21 cellular contexts compared by ENCODE assay signal in the genomic region with DNA sequence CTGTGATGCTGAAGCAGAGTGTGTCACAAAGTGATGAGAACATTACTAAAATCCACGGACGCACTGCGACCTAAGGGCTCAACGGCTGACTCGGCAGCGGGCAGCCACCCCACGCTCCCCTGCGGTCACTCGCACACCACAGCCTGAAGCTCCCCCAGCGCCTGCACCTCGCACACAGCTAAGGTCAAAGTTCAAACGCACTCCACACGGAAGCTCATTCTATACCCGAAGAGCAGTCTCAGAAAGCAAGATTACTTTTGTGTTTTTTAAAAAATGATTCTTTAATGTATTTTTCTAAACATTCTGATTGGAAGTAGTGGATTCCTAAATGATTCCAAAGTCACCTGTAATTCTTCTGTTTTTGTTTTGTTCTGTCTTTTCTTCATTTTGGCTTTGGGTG.
"Had no signal": no experiment of that assay in that cellular context is flagged by ENCODE, and none has a peak within 500 bp of the region (broad histone marks: within the 10 kb centered on the region; RNA-seq: fewer than 3 reads in every experiment).

No MANE protein-coding gene starts in this region.

- H3K27me3 ChIP-seq: sigmoid colon, testis, upper lobe of left lung had no signal

- H3K27ac Mint-ChIP-seq: activated B cell treated with CpG ODN at 0.5 μM for 24 hours; activated CD4-positive, alpha-beta memory T cell treated with anti-CD3 and anti-CD28 coated beads for 36 hours; activated naive CD8-positive, alpha-beta T cell treated with anti-CD3 and anti-CD28 coated beads, Interleukin-2, amount 10 ng/mL, durations not matched to agents 7 days and 5 days had no signal

- H3K9me3 ChIP-seq: sigmoid colon, testis, upper lobe of left lung had no signal

- H2AFZ ChIP-seq: parathyroid adenoma had no signal

- DNase-seq: activated B cell treated with CpG ODN at 0.5 μM for 24 hours; activated CD4-positive, alpha-beta memory T cell treated with anti-CD3 and anti-CD28 coated beads for 36 hours; activated CD4-positive, alpha-beta T cell treated with anti-CD3 and anti-CD28 coated beads for 4 hours; activated naive CD4-positive, alpha-beta T cell treated with Interleukin-2 at 50 U/mL for 16 hours; activated naive CD8-positive, alpha-beta T cell treated with anti-CD3 and anti-CD28 coated beads, Interleukin-2, amount 10 ng/mL, durations not matched to agents 7 days and 5 days; activated T-cell treated with anti-CD3 and anti-CD28 coated beads, Interleukin-2, amount 50 U/mL, for 48 hours; amniotic stem cell; cerebellar nuclear complex; cortex of kidney; naive thymus-derived CD4-positive, alpha-beta T cell; sigmoid colon; stimulated activated CD4-positive, alpha-beta T cell treated with anti-CD3 and anti-CD28 coated beads, Interleukin-4, amount 100 ng/mL, for 1 hour; stimulated activated naive CD4-positive, alpha-beta T cell; T1000; testis had no signal

- FAIRE-seq: endometrium, keratinocyte had no signal

- ATAC-seq: left lobe of liver; naive thymus-derived CD4-positive, alpha-beta T cell had no signal

- H3K9ac ChIP-seq: parathyroid adenoma had no signal

- H3K4me1 Mint-ChIP-seq: activated B cell treated with CpG ODN at 0.5 μM for 24 hours; activated naive CD8-positive, alpha-beta T cell treated with anti-CD3 and anti-CD28 coated beads, Interleukin-2, amount 10 ng/mL, durations not matched to agents 7 days and 5 days had no signal

- H3K4me1 ChIP-seq: parathyroid adenoma, sigmoid colon, testis had no signal

- H3K9me3 Mint-ChIP-seq: activated B cell treated with CpG ODN at 0.5 μM for 24 hours; activated CD4-positive, alpha-beta memory T cell treated with anti-CD3 and anti-CD28 coated beads for 36 hours; activated naive CD8-positive, alpha-beta T cell treated with anti-CD3 and anti-CD28 coated beads, Interleukin-2, amount 10 ng/mL, durations not matched to agents 7 days and 5 days; naive thymus-derived CD4-positive, alpha-beta T cell had no signal

- H3K27me3 Mint-ChIP-seq: activated B cell treated with CpG ODN at 0.5 μM for 24 hours; activated CD4-positive, alpha-beta memory T cell treated with anti-CD3 and anti-CD28 coated beads for 36 hours; activated naive CD8-positive, alpha-beta T cell treated with anti-CD3 and anti-CD28 coated beads, Interleukin-2, amount 10 ng/mL, durations not matched to agents 7 days and 5 days; naive thymus-derived CD4-positive, alpha-beta T cell had no signal

- H3K4me3 ChIP-seq: lung, sigmoid colon, testis, upper lobe of left lung had no signal

- H3K27ac ChIP-seq: parathyroid adenoma, sigmoid colon, testis, upper lobe of left lung had no signal

- H3K79me2 ChIP-seq: parathyroid adenoma had no signal

- H3K4me3 Mint-ChIP-seq: activated B cell treated with CpG ODN at 0.5 μM for 24 hours; activated CD4-positive, alpha-beta memory T cell treated with anti-CD3 and anti-CD28 coated beads for 36 hours; activated naive CD8-positive, alpha-beta T cell treated with anti-CD3 and anti-CD28 coated beads, Interleukin-2, amount 10 ng/mL, durations not matched to agents 7 days and 5 days; naive thymus-derived CD4-positive, alpha-beta T cell had no signal
